In genomic region chr3:4948395-4948794, GRCh38 we compare ENCODE assay signal across 1 cellular context.
TF ChIP-seq lines count a peak whose summit lies in the region.

No MANE protein-coding gene starts in this region.

TF ChIP-seq in K562, 482 proteins besides CTCF, POLR2A, EP300 and RAD21:
- TF ChIP-seq MCM3 (IDR thresholded peaks at IDR 0.05) (0 out of 2 replicates have a peak, but pooled peaks have one; percentile 1), MAFK (IDR thresholded peaks at IDR 0.05; ENCODE audit: low read length) (no peak)
